17 cellular contexts compared by ENCODE assay signal in genomic region chr13:34358811-34359513, GRCh38.
A peak's percentile ranks its signal among the peaks of the same experiment; 100 is the strongest.
DNase-seq lines count a peak whose midpoint lies in the region; TF ChIP-seq lines count a peak whose summit lies in the region.
"Had no signal": no experiment of that assay in that cellular context is flagged by ENCODE, and none has a peak within 500 bp of the region (broad histone marks: within the 10 kb centered on the region; RNA-seq: fewer than 3 reads in every experiment).

No MANE protein-coding gene starts in this region.

- H3K23ac ChIP-seq in mesendoderm (ENCODE audit: low read length): no peak overlapping the region

- TF ChIP-seq CTCF in AG09319 (IDR thresholded peaks at IDR 0.05; ENCODE audit: low read depth, low read length): no peak
- TF ChIP-seq CTCF in epithelial cell of esophagus (IDR thresholded peaks at IDR 0.05; ENCODE audit: insufficient read depth, low read depth, low read length, missing control alignments): no peak

- H3K4ac ChIP-seq in mesendoderm (ENCODE audit: low read depth, low read length): no peak overlapping the region

- H3K9ac ChIP-seq in mesendoderm (ENCODE audit: low read length): no peak overlapping the region
- H3K9ac ChIP-seq: KMS-11 had no signal

- no peaks in the 10 kb centered on the region for H3K36me3 ChIP-seq in mesendoderm (ENCODE audit: control insufficient read depth, insufficient read depth, low read length)
- H3K36me3 ChIP-seq: colonic mucosa had no signal

- H3K4me3 ChIP-seq in epithelial cell of esophagus (ENCODE audit: low read length) (no peak overlapping the region), mesendoderm (ENCODE audit: low read length) (no peak overlapping the region)
- H3K4me3 ChIP-seq: colonic mucosa, lung had no signal

- no peak overlapping the region for H3K27ac ChIP-seq in mesendoderm (ENCODE audit: low read depth, low read length)
- H3K27ac ChIP-seq: colonic mucosa, KMS-11 had no signal

- no CpG with 5 or more reads among the region's 2 CpGs for WGBS in mesendoderm (ENCODE audit: extremely low coverage, insufficient coverage, low lambda C conversion rate)

- no peak overlapping the region for H3K18ac ChIP-seq in mesendoderm (ENCODE audit: low read length)

- H2AK5ac ChIP-seq in mesendoderm (ENCODE audit: low read length): no peak overlapping the region

- no peak overlapping the region for H2BK15ac ChIP-seq in mesendoderm (replicated peaks; ENCODE audit: low read depth)

- H3K79me1 ChIP-seq in mesendoderm (ENCODE audit: low read length): no peaks in the 10 kb centered on the region

- no peaks in the 10 kb centered on the region for H3K79me2 ChIP-seq in mesendoderm (ENCODE audit: control insufficient read depth, insufficient read depth, low read length)

- H2BK120ac ChIP-seq in mesendoderm (ENCODE audit: low read depth, low read length): no peak overlapping the region

- no peak overlapping the region for H4K8ac ChIP-seq in mesendoderm (ENCODE audit: low read depth, low read length)

- H4K5ac ChIP-seq in mesendoderm (ENCODE audit: low read length): no peak overlapping the region

- no peak overlapping the region for H3K56ac ChIP-seq in mesendoderm (ENCODE audit: low read length)

- no peaks in the 10 kb centered on the region for H3K4me1 ChIP-seq in mesendoderm (ENCODE audit: control insufficient read depth, low read depth, low read length)
- H3K4me1 ChIP-seq: colonic mucosa had no signal

- DNase-seq in AG09319 (ENCODE audit: extremely low read depth, low read depth): peak; percentile 45
- peak; percentile 90 for DNase-seq in M059J (ENCODE audit: low read depth)
- DNase-seq in epithelial cell of esophagus (ENCODE audit: low read depth): peak; percentile 79
- DNase-seq in myocyte (ENCODE audit: low read depth): peak; percentile 78
- DNase-seq in activated CD4-positive, alpha-beta T cell treated with anti-CD3 and anti-CD28 coated beads, Interleukin-2, amount 50 U/mL, for 4 hours: no peak
- DNase-seq in superior temporal gyrus (ENCODE audit: extremely low spot score): no peak
- DNase-seq in mesendoderm: no peak
- DNase-seq in activated CD4-positive, alpha-beta T cell treated with anti-CD3 and anti-CD28 coated beads, Interleukin-2, amount 50 U/mL, for 48 hours: no peak
- DNase-seq: activated CD4-positive, alpha-beta memory T cell treated with anti-CD3 and anti-CD28 coated beads, Interleukin-2, amount 10 ng/mL, durations not matched to agents 7 days and 5 days; activated gamma-delta T cell; CD4-positive, alpha-beta memory T cell; colonic mucosa; glutamatergic neuron; stimulated activated CD4-positive, alpha-beta T cell treated with anti-CD3 and anti-CD28 coated beads, Interleukin-4, amount 100 ng/mL, for 24 hours; stimulated activated naive CD4-positive, alpha-beta T cell had no signal

- no peaks in the 10 kb centered on the region for H3K27me3 ChIP-seq in mesendoderm (ENCODE audit: insufficient read depth, low read length, poor library complexity)
- H3K27me3 ChIP-seq: colonic mucosa had no signal

- H2BK5ac ChIP-seq in mesendoderm (ENCODE audit: low read length): no peak overlapping the region

- no peak overlapping the region for H3K4me2 ChIP-seq in mesendoderm (ENCODE audit: low read length)
- H3K4me2 ChIP-seq: KMS-11 had no signal

Comparison
In these comparisons a context has a peak if more than half of its experiments do, and no peak if none do; other contexts are left out.
1. DNase-seq: peak in AG09319 (single experiment), M059J (single experiment), epithelial cell of esophagus (single experiment) and myocyte (single experiment); none in activated CD4-positive, alpha-beta T cell treated with anti-CD3 and anti-CD28 coated beads, Interleukin-2, amount 50 U/mL, for 4 hours (0 of 2), superior temporal gyrus (single experiment), mesendoderm (single experiment) and activated CD4-positive, alpha-beta T cell treated with anti-CD3 and anti-CD28 coated beads, Interleukin-2, amount 50 U/mL, for 48 hours (0 of 2).